17 cellular contexts compared by ENCODE assay signal in genomic region chr19:50801107-50801506, GRCh38. TPM values are rescaled to one million over a fixed set of nuclear protein-coding genes. Genes with fewer than 3 reads are reported as not detected.
DNase-seq lines count a peak whose midpoint lies in the region; ATAC-seq and TF ChIP-seq lines count a peak whose summit lies in the region.
"Had no signal": no experiment of that assay in that cellular context is flagged by ENCODE, and none has a peak within 500 bp of the region (broad histone marks: within the 10 kb centered on the region; RNA-seq: fewer than 3 reads in every experiment).

No MANE protein-coding gene starts in this region.

- no peaks in the 10 kb centered on the region for H3K27me3 Mint-ChIP-seq in activated CD4-positive, alpha-beta T cell treated with anti-CD3 and anti-CD28 coated beads for 36 hours
- H3K27me3 Mint-ChIP-seq: activated naive CD8-positive, alpha-beta T cell treated with anti-CD3 and anti-CD28 coated beads, Interleukin-2, amount 10 ng/mL, durations not matched to agents 7 days and 5 days; progenitor cell of endocrine pancreas had no signal

- no peak for TF ChIP-seq POLR2A in uterus (IDR thresholded peaks at IDR 0.05)

- CTCF ChIA-PET in activated CD4-positive, alpha-beta T cell treated with anti-CD3 and anti-CD28 coated beads for 36 hours (lab: Charles Lee) = interaction anchor here (1.1 to 1.2 kb wide), 2 partner anchors 18 to 131 kb away, joined by 3 to 4 read pairs; no protein-coding TSS in a partner anchor

- no peaks in the 10 kb centered on the region for H3K27me3 ChIP-seq in uterus

- H3K4me3 Mint-ChIP-seq in activated CD4-positive, alpha-beta T cell treated with anti-CD3 and anti-CD28 coated beads for 36 hours = peak overlapping the region; percentile 35

- no peak for DNase-seq in activated CD4-positive, alpha-beta T cell treated with anti-CD3 and anti-CD28 coated beads for 36 hours
- no peak for DNase-seq in activated CD4-positive, alpha-beta T cell treated with anti-CD3 and anti-CD28 coated beads, Interleukin-2, amount 50 U/mL, for 1 hour
- DNase-seq in LNCaP clone FGC (ENCODE audit: low read depth) (no peak), islet precursor cell (peak; percentile 76), uterus (no peak), glomerular visceral epithelial cell (ENCODE audit: extremely low spot score) (no peak)
- DNase-seq: activated CD4-positive, CD25-positive, alpha-beta regulatory T cell treated with anti-CD3 and anti-CD28 coated beads, Interleukin-2, amount 50 U/mL, for 72 hours; activated naive CD8-positive, alpha-beta T cell treated with anti-CD3 and anti-CD28 coated beads, Interleukin-2, amount 10 ng/mL, durations not matched to agents 7 days and 5 days; DMS53; mammary epithelial cell; NCI-H2171; stimulated activated CD8-positive, alpha-beta memory T cell treated with anti-CD3 and anti-CD28 coated beads, Interleukin-4, amount 100 ng/mL, for 48 hours had no signal

- H3K36me3 ChIP-seq in uterus = no peaks in the 10 kb centered on the region

- peaks cover 65% of the 10 kb centered on the region for H3K36me3 Mint-ChIP-seq in activated CD4-positive, alpha-beta T cell treated with anti-CD3 and anti-CD28 coated beads for 36 hours (ENCODE audit: low read depth)

- POLR2A ChIA-PET in activated CD4-positive, alpha-beta T cell treated with anti-CD3 and anti-CD28 coated beads for 36 hours (lab: Charles Lee) = interaction anchor here (0.6 to 0.7 kb wide), 3 partner anchors 16 to 783 kb away, joined by 3 to 5 read pairs (median 4); no protein-coding TSS in a partner anchor

- peak overlapping the region; percentile 19 for H3K27ac Mint-ChIP-seq in activated CD4-positive, alpha-beta T cell treated with anti-CD3 and anti-CD28 coated beads for 36 hours
- H3K27ac Mint-ChIP-seq: activated naive CD8-positive, alpha-beta T cell treated with anti-CD3 and anti-CD28 coated beads, Interleukin-2, amount 10 ng/mL, durations not matched to agents 7 days and 5 days; progenitor cell of endocrine pancreas had no signal

- no peak overlapping the region for H3K27ac ChIP-seq in uterus
- H3K27ac ChIP-seq: HL-60 had no signal

- no peaks in the 10 kb centered on the region for H3K9me3 Mint-ChIP-seq in activated CD4-positive, alpha-beta T cell treated with anti-CD3 and anti-CD28 coated beads for 36 hours (ENCODE audit: low read depth)
- H3K9me3 Mint-ChIP-seq: activated naive CD8-positive, alpha-beta T cell treated with anti-CD3 and anti-CD28 coated beads, Interleukin-2, amount 10 ng/mL, durations not matched to agents 7 days and 5 days had no signal

- peaks cover 0 to 11% of the 10 kb centered on the region in 2 donors for H3K4me1 ChIP-seq in uterus

- H3K4me1 Mint-ChIP-seq in activated CD4-positive, alpha-beta T cell treated with anti-CD3 and anti-CD28 coated beads for 36 hours = peaks cover 35% of the 10 kb centered on the region

- H3K4me3 ChIP-seq in LNCaP clone FGC (ENCODE audit: low read depth, low read length) (peak overlapping the region; percentile 19; the same call in 1 of the 2 replicates), uterus (no peak overlapping the region)

- TF ChIP-seq CTCF in LNCaP clone FGC (IDR thresholded peaks at IDR 0.05; ENCODE audit: control insufficient read depth, extremely low read depth, insufficient read depth) (no peak), uterus (IDR thresholded peaks at IDR 0.05) (no peak)

- intact Hi-C loops in activated CD4-positive, alpha-beta T cell treated with anti-CD3 and anti-CD28 coated beads for 36 hours (cut with DNase I, micrococcal nuclease) = loop anchor here in 1 of 2 experiments (5.0 kb wide), 1 partner anchor 444 kb away; no protein-coding TSS in a partner anchor
- intact Hi-C loops in uterus (cut with DNase I; ENCODE audit: low total_unique reads) = no loop called here

- ATAC-seq in activated CD4-positive, alpha-beta T cell treated with anti-CD3 and anti-CD28 coated beads for 36 hours = no peak
- ATAC-seq: esophagus mucosa had no signal

- H3K9me3 ChIP-seq in uterus = no peaks in the 10 kb centered on the region

RNA-seq across cellular contexts. Expression of gene ACP4, which starts 10.9 kb away (rescaled TPM):
- not detected for total RNA-seq in activated CD4-positive, alpha-beta T cell treated with anti-CD3 and anti-CD28 coated beads for 36 hours
- total RNA-seq in uterus = not detected
- total RNA-seq: activated naive CD8-positive, alpha-beta T cell treated with anti-CD3 and anti-CD28 coated beads, Interleukin-2, amount 10 ng/mL, durations not matched to agents 7 days and 5 days; esophagus mucosa; M059J; mammary epithelial cell; progenitor cell of endocrine pancreas; urinary bladder had no signal

RNA-seq across cellular contexts. Expression of gene KLK1, which starts 22.5 kb away (rescaled TPM):
- total RNA-seq in activated CD4-positive, alpha-beta T cell treated with anti-CD3 and anti-CD28 coated beads for 36 hours = 1 to 10 TPM; 2.4 to 2.6 TPM
- total RNA-seq in uterus = under 1 TPM in 1 of 4 donors, not detected in 3; 0.82 TPM
- total RNA-seq: M059J, progenitor cell of endocrine pancreas, urinary bladder had no signal

RNA-seq across cellular contexts. Expression of gene GPR32, which starts 30.8 kb away (rescaled TPM):
- not detected for total RNA-seq in activated CD4-positive, alpha-beta T cell treated with anti-CD3 and anti-CD28 coated beads for 36 hours
- total RNA-seq in uterus = not detected
- total RNA-seq: activated naive CD8-positive, alpha-beta T cell treated with anti-CD3 and anti-CD28 coated beads, Interleukin-2, amount 10 ng/mL, durations not matched to agents 7 days and 5 days; esophagus mucosa; M059J; mammary epithelial cell; progenitor cell of endocrine pancreas; urinary bladder had no signal

RNA-seq across cellular contexts. Expression of gene KLK15, which starts 32.3 kb away (rescaled TPM):
- not detected for total RNA-seq in activated CD4-positive, alpha-beta T cell treated with anti-CD3 and anti-CD28 coated beads for 36 hours
- total RNA-seq in uterus = not detected
- total RNA-seq: activated naive CD8-positive, alpha-beta T cell treated with anti-CD3 and anti-CD28 coated beads, Interleukin-2, amount 10 ng/mL, durations not matched to agents 7 days and 5 days; esophagus mucosa; M059J; mammary epithelial cell; progenitor cell of endocrine pancreas; urinary bladder had no signal

RNA-seq across cellular contexts. Expression of gene KLK3, which starts 53.6 kb away (rescaled TPM):
- not detected for total RNA-seq in activated CD4-positive, alpha-beta T cell treated with anti-CD3 and anti-CD28 coated beads for 36 hours
- 1 to 10 TPM in 1 of 4 donors, not detected in 3; 1.4 TPM for total RNA-seq in uterus
- total RNA-seq: activated naive CD8-positive, alpha-beta T cell treated with anti-CD3 and anti-CD28 coated beads, Interleukin-2, amount 10 ng/mL, durations not matched to agents 7 days and 5 days; esophagus mucosa; M059J; mammary epithelial cell; progenitor cell of endocrine pancreas; urinary bladder had no signal
